ENCODE assay signal across 11 cellular contexts in the genomic region with DNA sequence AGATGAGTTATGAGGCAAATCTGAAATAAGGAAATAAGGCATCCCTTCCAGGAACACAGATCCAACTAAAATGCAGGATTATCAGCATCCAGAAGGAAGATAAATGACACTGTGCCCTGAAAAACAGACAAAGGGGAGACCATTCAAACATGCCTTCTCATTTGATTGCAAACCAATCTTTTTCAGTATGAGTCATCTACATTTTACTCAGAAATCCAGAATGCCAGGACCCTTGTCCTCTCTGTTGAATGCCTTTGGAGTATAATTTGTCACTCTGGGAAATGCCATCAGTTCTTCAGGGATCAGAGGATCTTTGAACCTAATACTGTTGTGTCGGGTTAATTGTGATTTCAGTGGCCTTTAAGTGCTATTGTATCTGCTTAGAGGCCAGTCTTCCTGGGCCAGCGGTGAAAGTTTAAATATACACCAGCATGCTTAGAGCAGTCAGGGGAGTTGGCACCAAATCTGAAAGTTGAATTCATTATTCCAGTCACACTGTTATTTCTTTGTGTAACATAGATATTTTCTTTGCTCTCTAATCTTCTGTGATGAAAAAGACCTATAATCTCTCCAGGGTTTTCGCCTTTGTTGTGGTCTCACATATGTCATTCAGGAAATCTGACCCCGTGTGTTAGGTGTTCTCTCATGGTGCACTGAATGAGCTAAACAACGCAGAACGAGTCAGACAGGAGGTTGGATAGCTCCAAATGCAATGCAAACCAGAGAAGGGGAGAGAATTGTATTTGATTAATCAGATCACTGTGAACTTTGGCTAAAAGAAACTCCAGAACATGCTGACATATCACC.
A peak's percentile ranks its signal among the peaks of the same experiment; 100 is the strongest.
DNase-seq lines count a peak whose midpoint lies in the region; ATAC-seq lines count a peak whose summit lies in the region.
"Had no signal": no experiment of that assay in that cellular context is flagged by ENCODE, and none has a peak within 500 bp of the region (broad histone marks: within the 10 kb centered on the region; RNA-seq: fewer than 3 reads in every experiment).

No MANE protein-coding gene starts in this region.

- peaks cover 10% of the 10 kb centered on the region for H3K27me3 Mint-ChIP-seq in activated T-helper 1 cell treated with anti-CD3 and anti-CD28 coated beads, Interleukin-12 subunit alpha, Interleukin-12 subunit beta, Interleukin-2, Interleukin-4 antibody, amounts not matched to agents 30 ng/mL and 10 ng/mL and 1 ng/mL, durations not matched to agents 14 hours and 24 hours and 36 hours (ENCODE audit: insufficient read depth)

- H3K4me3 Mint-ChIP-seq in activated T-helper 1 cell treated with anti-CD3 and anti-CD28 coated beads, Interleukin-12 subunit alpha, Interleukin-12 subunit beta, Interleukin-2, Interleukin-4 antibody, amounts not matched to agents 30 ng/mL and 10 ng/mL and 1 ng/mL, durations not matched to agents 14 hours and 24 hours and 36 hours = peak overlapping the region; percentile 13

- peak; percentile 26 for ATAC-seq in GM18511 (IDR thresholded peaks at IDR 0.05; ENCODE audit: unreplicated experiment)

- H3K36me3 Mint-ChIP-seq in activated T-helper 1 cell treated with anti-CD3 and anti-CD28 coated beads, Interleukin-12 subunit alpha, Interleukin-12 subunit beta, Interleukin-2, Interleukin-4 antibody, amounts not matched to agents 30 ng/mL and 10 ng/mL and 1 ng/mL, durations not matched to agents 14 hours and 24 hours and 36 hours (ENCODE audit: low read depth) = peaks cover 4% of the 10 kb centered on the region

- H3K4me3 ChIP-seq in Jurkat, Clone E6-1 (ENCODE audit: low read length) = no peak overlapping the region
- H3K4me3 ChIP-seq: ascending aorta had no signal

- intact Hi-C loops in activated T-helper 1 cell treated with anti-CD3 and anti-CD28 coated beads, Interleukin-12 subunit alpha, Interleukin-12 subunit beta, Interleukin-2, Interleukin-4 antibody, amounts not matched to agents 30 ng/mL and 10 ng/mL and 1 ng/mL, durations not matched to agents 14 hours and 24 hours and 36 hours (cut with micrococcal nuclease) = no loop called here

- peak; percentile 62 for DNase-seq in Jurkat, Clone E6-1 (ENCODE audit: low read depth, low spot score)
- no peak for DNase-seq in activated T-helper 1 cell treated with anti-CD3 and anti-CD28 coated beads, Interleukin-12 subunit alpha, Interleukin-12 subunit beta, Interleukin-2, Interleukin-4 antibody, amounts not matched to agents 30 ng/mL and 10 ng/mL and 1 ng/mL, durations not matched to agents 14 hours and 24 hours and 36 hours (ENCODE audit: low spot score)
- DNase-seq in non-pigmented ciliary epithelial cell (ENCODE audit: low read depth) (peak; percentile 4), islet precursor cell (no peak), RPMI8226 (no peak), NCI-H524 treated with DMSO at 0.1 percent for 48 hours (lab: John Stamatoyannopoulos, UW) (no peak)
- DNase-seq: DMS153, small intestine, SW 1271 had no signal

- peaks cover 29% of the 10 kb centered on the region for H3K4me1 Mint-ChIP-seq in activated T-helper 1 cell treated with anti-CD3 and anti-CD28 coated beads, Interleukin-12 subunit alpha, Interleukin-12 subunit beta, Interleukin-2, Interleukin-4 antibody, amounts not matched to agents 30 ng/mL and 10 ng/mL and 1 ng/mL, durations not matched to agents 14 hours and 24 hours and 36 hours (ENCODE audit: low read depth)

- H3K9me3 Mint-ChIP-seq in activated T-helper 1 cell treated with anti-CD3 and anti-CD28 coated beads, Interleukin-12 subunit alpha, Interleukin-12 subunit beta, Interleukin-2, Interleukin-4 antibody, amounts not matched to agents 30 ng/mL and 10 ng/mL and 1 ng/mL, durations not matched to agents 14 hours and 24 hours and 36 hours = no peaks in the 10 kb centered on the region

- no peak overlapping the region for H3K27ac Mint-ChIP-seq in activated T-helper 1 cell treated with anti-CD3 and anti-CD28 coated beads, Interleukin-12 subunit alpha, Interleukin-12 subunit beta, Interleukin-2, Interleukin-4 antibody, amounts not matched to agents 30 ng/mL and 10 ng/mL and 1 ng/mL, durations not matched to agents 14 hours and 24 hours and 36 hours

Comparison
In these comparisons a context has a peak if more than half of its experiments do, and no peak if none do; other contexts are left out.
1. DNase-seq: peak in Jurkat, Clone E6-1 (single experiment) and non-pigmented ciliary epithelial cell (single experiment); none in activated T-helper 1 cell treated with anti-CD3 and anti-CD28 coated beads, Interleukin-12 subunit alpha, Interleukin-12 subunit beta, Interleukin-2, Interleukin-4 antibody, amounts not matched to agents 30 ng/mL and 10 ng/mL and 1 ng/mL, durations not matched to agents 14 hours and 24 hours and 36 hours (single experiment), islet precursor cell (single experiment), RPMI8226 (single experiment) and NCI-H524 treated with DMSO at 0.1 percent for 48 hours (single experiment).